ENCODE assay signal across 9 cellular contexts in the genomic region with DNA sequence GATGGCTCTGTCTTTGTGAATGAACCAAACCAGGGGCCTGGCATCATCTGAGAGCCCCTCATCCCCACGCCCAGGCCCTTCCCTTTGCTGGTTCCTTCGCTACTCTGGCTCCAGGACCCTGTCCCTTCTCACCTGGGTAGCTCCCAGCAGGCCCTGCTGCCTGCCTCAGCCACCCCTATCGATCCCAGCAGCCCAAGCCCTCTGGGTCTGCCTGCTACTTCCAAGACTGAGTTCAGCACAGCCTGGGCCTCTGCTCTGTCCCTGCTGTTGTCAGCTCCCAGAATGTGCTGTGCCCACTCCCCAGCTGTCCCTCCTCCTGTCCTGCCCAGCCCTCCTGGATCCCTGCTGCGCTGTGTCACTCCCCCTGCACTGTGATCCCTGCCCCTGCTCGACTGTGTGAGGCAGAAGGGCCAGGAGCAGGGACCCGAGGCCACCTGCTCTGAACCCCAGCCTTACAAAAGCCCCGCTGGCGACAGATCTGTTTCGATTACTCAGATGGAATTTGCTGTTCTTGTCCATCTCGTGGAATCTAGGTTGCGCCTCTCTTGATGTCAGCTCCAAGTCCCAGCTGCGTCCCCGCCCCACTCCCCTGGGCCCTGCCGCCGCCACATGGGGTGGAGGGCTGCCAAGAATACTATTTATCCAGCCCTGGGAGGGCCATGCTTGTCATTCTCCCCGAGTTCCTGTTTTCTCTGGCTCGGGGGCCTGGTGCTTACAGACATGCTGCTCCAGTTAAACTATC. TPM values are rescaled to one million over a fixed set of nuclear protein-coding genes. Genes with fewer than 3 reads are reported as not detected.
DNase-seq lines count a peak whose midpoint lies in the region; ATAC-seq and TF ChIP-seq lines count a peak whose summit lies in the region.
"Had no signal": no experiment of that assay in that cellular context is flagged by ENCODE, and none has a peak within 500 bp of the region (broad histone marks: within the 10 kb centered on the region; RNA-seq: fewer than 3 reads in every experiment).

No MANE protein-coding gene starts in this region.

- H3K4me1 Mint-ChIP-seq in activated CD8-positive, alpha-beta T cell treated with anti-CD3 and anti-CD28 coated beads for 36 hours (ENCODE audit: low read depth), result peaks cover 3% of the 10 kb centered on the region

- no peak overlapping the region for H3K27ac Mint-ChIP-seq in activated CD8-positive, alpha-beta T cell treated with anti-CD3 and anti-CD28 coated beads for 36 hours

- H3K9ac ChIP-seq in HCT116 (ENCODE audit: low read length), result no peak overlapping the region

- H3K4me1 ChIP-seq in HCT116 (ENCODE audit: control insufficient read depth in 1 of 2, insufficient read depth in 2 of 2, low read length in 2 of 2), result no peaks in the 10 kb centered on the region

- H3K79me2 ChIP-seq in HCT116 (ENCODE audit: insufficient read depth, low read length), result no peaks in the 10 kb centered on the region

- POLR2A ChIA-PET in HCT116 (lab: Charles Lee), result no interaction called here
- POLR2A ChIA-PET in activated CD8-positive, alpha-beta T cell treated with anti-CD3 and anti-CD28 coated beads for 36 hours (lab: Charles Lee), result interaction anchor here (1.2 kb wide), 1 partner anchor 40 kb away, joined by 4 read pairs; no protein-coding TSS in a partner anchor

- no peak overlapping the region for H3K4me3 Mint-ChIP-seq in activated CD8-positive, alpha-beta T cell treated with anti-CD3 and anti-CD28 coated beads for 36 hours

- H3K27me3 ChIP-seq in HCT116 (ENCODE audit: insufficient read depth, low read length), result no peaks in the 10 kb centered on the region
- H3K27me3 ChIP-seq: neutrophil had no signal

- TF ChIP-seq RAD21 in HCT116 (IDR thresholded peaks at IDR 0.05; ENCODE audit: low read depth), result no peak

- no peaks in the 10 kb centered on the region for H3K9me2 ChIP-seq in HCT116 (ENCODE audit: insufficient read depth)

- RAD21 ChIA-PET in HCT116 (lab: Charles Lee; ENCODE audit: low non-redundant PET in 1 of 2, low total read pairs in 2 of 2, uncharacterized antibody in 2 of 2, unreplicated experiment in 2 of 2), result no interaction called here

- DNase-seq in HCT116 (ENCODE audit: low read depth, low spot score), result no peak
- peak; percentile 98 for DNase-seq in astrocyte of the hippocampus (ENCODE audit: low read depth, low spot score)
- DNase-seq in iPS-NIHi7 (ENCODE audit: extremely low spot score), result peak; percentile 8
- DNase-seq in smooth muscle cell of the brain vasculature (ENCODE audit: low read depth, low spot score), result peak; percentile 96
- no peak for DNase-seq in NCI-H1436 treated with DMSO at 0.1 percent for 48 hours (lab: John Stamatoyannopoulos, UW)
- DNase-seq in activated CD8-positive, alpha-beta T cell treated with anti-CD3 and anti-CD28 coated beads for 36 hours, result no peak
- DNase-seq in stimulated activated CD4-positive, alpha-beta T cell treated with anti-CD3 and anti-CD28 coated beads, Interleukin-4, amount 100 ng/mL, for 24 hours, result no peak
- no peak for DNase-seq in T-helper 1 cell

- H3K9me3 ChIP-seq in HCT116 (ENCODE audit: control insufficient read depth in 1 of 2, insufficient read depth in 1 of 2, low read depth in 1 of 2, low read length in 2 of 2), result no peaks in the 10 kb centered on the region
- H3K9me3 ChIP-seq: neutrophil had no signal

- no peak overlapping the region for H2AFZ ChIP-seq in HCT116 (ENCODE audit: low read depth, low read length, poor library complexity, severe bottlenecking)

- CTCF ChIA-PET in HCT116 (lab: Charles Lee), result interaction anchor here (1.1 to 1.2 kb wide), 3 partner anchors 46 to 258 kb away, joined by 3 to 4 read pairs (median 3); no protein-coding TSS in a partner anchor
- CTCF ChIA-PET in activated CD8-positive, alpha-beta T cell treated with anti-CD3 and anti-CD28 coated beads for 36 hours (lab: Charles Lee), result no interaction called here

- no peaks in the 10 kb centered on the region for H3K27me3 Mint-ChIP-seq in activated CD8-positive, alpha-beta T cell treated with anti-CD3 and anti-CD28 coated beads for 36 hours

- intact Hi-C loops in HCT116 (cut with micrococcal nuclease), result no loop called here
- intact Hi-C loops in activated CD8-positive, alpha-beta T cell treated with anti-CD3 and anti-CD28 coated beads for 36 hours (cut with micrococcal nuclease), result no loop called here

- peaks cover 33% of the 10 kb centered on the region for H3K36me3 Mint-ChIP-seq in activated CD8-positive, alpha-beta T cell treated with anti-CD3 and anti-CD28 coated beads for 36 hours (ENCODE audit: low read depth)

- H3K4me2 ChIP-seq in HCT116 (ENCODE audit: low read length), result no peak overlapping the region

- no peaks in the 10 kb centered on the region for H3K9me3 Mint-ChIP-seq in activated CD8-positive, alpha-beta T cell treated with anti-CD3 and anti-CD28 coated beads for 36 hours

- TF ChIP-seq POLR2A in HCT116 (IDR thresholded peaks at IDR 0.05; ENCODE audit: borderline replicate concordance, extremely low read depth, insufficient read depth, insufficient read length), result no peak

- no peaks in the 10 kb centered on the region for H4K20me1 ChIP-seq in HCT116 (ENCODE audit: insufficient read depth)

- H3K4me3 ChIP-seq in HCT116 (replicated peaks in 1 of 2; ENCODE audit: low read depth in 1 of 2, low read length in 2 of 2), result no peak overlapping the region

- TF ChIP-seq CTCF in HCT116 (IDR thresholded peaks at IDR 0.05 in 2 of 3, conservative IDR thresholded peaks at IDR 0.05 in 1 of 3; ENCODE audit: borderline replicate concordance in 1 of 3, insufficient read depth in 1 of 3, low read depth in 2 of 3, low read length in 2 of 3), result no peak
- TF ChIP-seq CTCF in activated CD8-positive, alpha-beta T cell treated with anti-CD3 and anti-CD28 coated beads for 36 hours (IDR thresholded peaks at IDR 0.05), result no peak

- peak; percentile 30; the same call in 1 of the 2 replicates for ATAC-seq in HCT116
- no peak for ATAC-seq in activated CD8-positive, alpha-beta T cell treated with anti-CD3 and anti-CD28 coated beads for 36 hours

- H3K36me3 ChIP-seq in HCT116 (ENCODE audit: control insufficient read depth in 1 of 2, insufficient read depth in 2 of 2, low read length in 2 of 2), result peaks cover 18 to 34% of the 10 kb centered on the region in 2 experiments; a peak in 3 of 4 replicates

- BruUV-seq in HCT116 (replicated peaks; lab: Mats Ljungman, UMichigan), result no TSS peak

- no peak overlapping the region for H3K27ac ChIP-seq in HCT116 (ENCODE audit: low read depth, low read length)
- H3K27ac ChIP-seq: neutrophil had no signal

TF ChIP-seq in HCT116, 20 proteins besides CTCF, POLR2A, EP300 and RAD21:
- TF ChIP-seq, protein P1, sequence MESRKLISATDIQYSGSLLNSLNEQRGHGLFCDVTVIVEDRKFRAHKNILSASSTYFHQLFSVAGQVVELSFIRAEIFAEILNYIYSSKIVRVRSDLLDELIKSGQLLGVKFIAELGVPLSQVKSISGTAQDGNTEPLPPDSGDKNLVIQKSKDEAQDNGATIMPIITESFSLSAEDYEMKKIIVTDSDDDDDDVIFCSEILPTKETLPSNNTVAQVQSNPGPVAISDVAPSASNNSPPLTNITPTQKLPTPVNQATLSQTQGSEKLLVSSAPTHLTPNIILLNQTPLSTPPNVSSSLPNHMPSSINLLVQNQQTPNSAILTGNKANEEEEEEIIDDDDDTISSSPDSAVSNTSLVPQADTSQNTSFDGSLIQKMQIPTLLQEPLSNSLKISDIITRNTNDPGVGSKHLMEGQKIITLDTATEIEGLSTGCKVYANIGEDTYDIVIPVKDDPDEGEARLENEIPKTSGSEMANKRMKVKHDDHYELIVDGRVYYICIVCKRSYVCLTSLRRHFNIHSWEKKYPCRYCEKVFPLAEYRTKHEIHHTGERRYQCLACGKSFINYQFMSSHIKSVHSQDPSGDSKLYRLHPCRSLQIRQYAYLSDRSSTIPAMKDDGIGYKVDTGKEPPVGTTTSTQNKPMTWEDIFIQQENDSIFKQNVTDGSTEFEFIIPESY (IDR thresholded peaks at IDR 0.05; ENCODE audit: extremely low read depth, insufficient replicate concordance, low read length), result no peak
- TF ChIP-seq FOSL1 (IDR thresholded peaks at IDR 0.05; ENCODE audit: low read depth) (no peak), EGR1 (IDR thresholded peaks at IDR 0.05; ENCODE audit: low read depth) (no peak), YY1 (IDR thresholded peaks at IDR 0.05; ENCODE audit: extremely low read depth, insufficient replicate concordance, low read depth, low read length) (no peak), POLR2AphosphoS5 (IDR thresholded peaks at IDR 0.05; ENCODE audit: low read depth, low read length) (no peak), ELF1 (IDR thresholded peaks at IDR 0.05; ENCODE audit: borderline replicate concordance, low read depth) (no peak), CBX3 (IDR thresholded peaks at IDR 0.05; ENCODE audit: low read depth) (no peak), SIN3A (IDR thresholded peaks at IDR 0.05; ENCODE audit: low read depth) (no peak), EZH2 (IDR thresholded peaks at IDR 0.05) (no peak)
TF ChIP-seq in HCT116: peak in this region for 0.

RNA-seq across cellular contexts. Expression of gene MRPL21, which starts 13.0 kb away (rescaled TPM):
- 90.2 TPM for total RNA-seq in HCT116 (2021; ENCODE audit: unreplicated experiment)
- polyA plus RNA-seq in HCT116 (2012), result 70.2 and 112 TPM in 2 replicates
- 100 to 1,000 TPM in 1 of 2 experiments, 10 to 100 TPM in 1; 99.6 to 104 TPM for total RNA-seq in activated CD8-positive, alpha-beta T cell treated with anti-CD3 and anti-CD28 coated beads for 36 hours

RNA-seq across cellular contexts. Expression of gene IGHMBP2, which starts 13.0 kb away (rescaled TPM):
- 19.3 TPM for total RNA-seq in HCT116 (2021; ENCODE audit: unreplicated experiment)
- polyA plus RNA-seq in HCT116 (2012), result 12.2 and 12.5 TPM in 2 replicates
- 10 to 100 TPM; 21.1 to 24.9 TPM for total RNA-seq in activated CD8-positive, alpha-beta T cell treated with anti-CD3 and anti-CD28 coated beads for 36 hours

RNA-seq across cellular contexts. Expression of gene CPT1A, which starts 48.9 kb away (rescaled TPM):
- total RNA-seq in HCT116 (2021; ENCODE audit: unreplicated experiment), result 54.4 TPM
- 25.2 and 31.0 TPM in 2 replicates for polyA plus RNA-seq in HCT116 (2012)
- 10 to 100 TPM; 17.5 TPM for total RNA-seq in activated CD8-positive, alpha-beta T cell treated with anti-CD3 and anti-CD28 coated beads for 36 hours

Comparison
In these comparisons a context has a peak if more than half of its experiments do, and no peak if none do; other contexts are left out.
1. DNase-seq: peak in astrocyte of the hippocampus (single experiment), iPS-NIHi7 (single experiment) and smooth muscle cell of the brain vasculature (single experiment); none in HCT116 (single experiment), NCI-H1436 treated with DMSO at 0.1 percent for 48 hours (single experiment), activated CD8-positive, alpha-beta T cell treated with anti-CD3 and anti-CD28 coated beads for 36 hours (single experiment), stimulated activated CD4-positive, alpha-beta T cell treated with anti-CD3 and anti-CD28 coated beads, Interleukin-4, amount 100 ng/mL, for 24 hours (single experiment) and T-helper 1 cell (0 of 5).